Comparison of ENCODE assay signal across 22 cellular contexts in the genomic region with DNA sequence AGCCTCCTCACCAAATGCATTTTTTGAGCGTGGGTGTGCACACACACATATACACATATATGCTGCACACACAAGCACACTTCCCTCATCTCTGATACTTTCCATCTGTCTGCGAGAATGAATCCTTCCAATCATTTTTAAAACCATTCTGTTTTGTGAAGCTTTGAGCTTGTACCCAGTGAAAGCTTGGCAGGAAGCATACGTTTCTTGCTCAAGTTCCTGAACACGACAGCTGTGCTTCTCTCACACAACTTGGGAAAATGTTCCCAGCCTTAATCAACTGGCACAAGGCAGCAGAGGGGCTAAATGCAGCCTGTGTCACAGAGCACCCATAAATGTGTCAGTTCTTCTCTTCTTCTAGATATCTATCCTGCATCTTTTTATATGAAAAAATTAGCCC.
"Had no signal": no experiment of that assay in that cellular context is flagged by ENCODE, and none has a peak within 500 bp of the region (broad histone marks: within the 10 kb centered on the region; RNA-seq: fewer than 3 reads in every experiment).

No MANE protein-coding gene starts in this region.

- DNase-seq: activated CD4-positive, alpha-beta memory T cell treated with anti-CD3 and anti-CD28 coated beads, Interleukin-2, amount 10 ng/mL, durations not matched to agents 7 days and 5 days; activated CD4-positive, alpha-beta T cell treated with anti-CD3 and anti-CD28 coated beads for 36 hours; activated CD4-positive, alpha-beta T cell treated with anti-CD3 and anti-CD28 coated beads, Interleukin-2, amount 50 U/mL, for 1 hour; activated gamma-delta T cell; activated naive CD4-positive, alpha-beta T cell treated with anti-CD3 and anti-CD28 coated beads for 36 hours; activated T-cell treated with anti-CD3 and anti-CD28 coated beads for 4 hours; activated T-cell treated with anti-CD3 and anti-CD28 coated beads, Interleukin-2, amount 50 U/mL, for 48 hours; brain microvascular endothelial cell; Kasumi-1; KBM-7; NCI-H1048; NCI-H1417; NCI-H1930; NCI-H2171 treated with DMSO at 0.1 percent for 48 hours; NCI-H226; NCI-H510A treated with DMSO at 0.1 percent for 48 hours; NCI-H69; NK-92 treated with Interleukin-12 subunit alpha and Interleukin-12 subunit beta, amount 100 ng/mL, for 24 hours; OCI-M1; RPMI8226; T-helper 1 cell; WERI-Rb-1 had no signal
